23 cellular contexts compared by ENCODE assay signal in genomic region chr1:27515626-27516025, GRCh38. TPM values are rescaled to one million over a fixed set of nuclear protein-coding genes. Genes with fewer than 3 reads are reported as not detected.
A peak's percentile ranks its signal among the peaks of the same experiment; 100 is the strongest.
DNase-seq lines count a peak whose midpoint lies in the region; ATAC-seq and TF ChIP-seq lines count a peak whose summit lies in the region.
"Had no signal": no experiment of that assay in that cellular context is flagged by ENCODE, and none has a peak within 500 bp of the region (broad histone marks: within the 10 kb centered on the region; RNA-seq: fewer than 3 reads in every experiment).

No MANE protein-coding gene starts in this region.

- TF ChIP-seq POLR2A in tibial nerve (IDR thresholded peaks at IDR 0.05): no peak

- peaks cover 11% of the 10 kb centered on the region for H3K4me1 Mint-ChIP-seq in activated CD4-positive, alpha-beta memory T cell treated with anti-CD3 and anti-CD28 coated beads for 36 hours (ENCODE audit: low read depth)

- POLR2A ChIA-PET in RWPE1 (lab: Yijun Ruan, JAX; ENCODE audit: low non-redundant PET): no interaction called here
- POLR2A ChIA-PET in activated CD4-positive, alpha-beta memory T cell treated with anti-CD3 and anti-CD28 coated beads for 36 hours (lab: Charles Lee): no interaction called here

- no peaks in the 10 kb centered on the region for H3K36me3 Mint-ChIP-seq in activated CD4-positive, alpha-beta memory T cell treated with anti-CD3 and anti-CD28 coated beads for 36 hours
- H3K36me3 Mint-ChIP-seq: activated naive CD4-positive, alpha-beta T cell treated with anti-CD3 and anti-CD28 coated beads, Interleukin-2, amount 50 U/mL, for 24 hours had no signal

- no peak for TF ChIP-seq CTCF in RWPE1 (conservative IDR thresholded peaks at IDR 0.05; ENCODE audit: low read depth)
- TF ChIP-seq CTCF in psoas muscle (IDR thresholded peaks at IDR 0.05): no peak
- TF ChIP-seq CTCF in tibial nerve (IDR thresholded peaks at IDR 0.05): no peak

- H3K36me3 ChIP-seq in psoas muscle (ENCODE audit: insufficient read depth in 1 of 2, low read depth in 1 of 2): no peaks in the 10 kb centered on the region
- no peaks in the 10 kb centered on the region for H3K36me3 ChIP-seq in tibial nerve
- H3K36me3 ChIP-seq: BLaER1, colonic mucosa had no signal

- WGBS in psoas muscle, 3 donors: 69 to 83% (median 73%) methylated on average over 3 of the region's 3 CpGs
- 43 to 58% methylated on average over 3 of the region's 3 CpGs for WGBS in tibial nerve, 2 donors

- H3K9me3 ChIP-seq in psoas muscle (no peaks in the 10 kb centered on the region), tibial nerve (no peaks in the 10 kb centered on the region)
- H3K9me3 ChIP-seq: BLaER1, colonic mucosa had no signal

- intact Hi-C loops in psoas muscle (cut with DNase I): no loop called here
- intact Hi-C loops in activated CD4-positive, alpha-beta memory T cell treated with anti-CD3 and anti-CD28 coated beads for 36 hours (cut with micrococcal nuclease): no loop called here

- no peak for TF ChIP-seq EP300 in tibial nerve (IDR thresholded peaks at IDR 0.05)

- H3K27ac ChIP-seq in RWPE1: peak overlapping the region; percentile 54
- H3K27ac ChIP-seq in psoas muscle: peak overlapping the region; percentile 81
- peak overlapping the region in 3 of 4 donors; percentile 24 to 70 (median 70) for H3K27ac ChIP-seq in tibial nerve
- H3K27ac ChIP-seq: BLaER1, colonic mucosa, epithelial cell of prostate had no signal

- no peak overlapping the region for H3K27ac Mint-ChIP-seq in activated CD4-positive, alpha-beta memory T cell treated with anti-CD3 and anti-CD28 coated beads for 36 hours
- H3K27ac Mint-ChIP-seq: activated naive CD4-positive, alpha-beta T cell treated with anti-CD3 and anti-CD28 coated beads, Interleukin-2, amount 50 U/mL, for 24 hours; activated T-helper 17 cell treated with anti-CD3 and anti-CD28 coated beads, Interleukin-2, amount 50 U/mL, for 72 hours had no signal

- H3K4me1 ChIP-seq in psoas muscle (peaks cover 35% of the 10 kb centered on the region), tibial nerve (peaks cover 0 to 68% (median 28%) of the 10 kb centered on the region in 4 donors)

- no peak for ATAC-seq in psoas muscle
- ATAC-seq in GM21423 (IDR thresholded peaks at IDR 0.05; ENCODE audit: unreplicated experiment): no peak
- no peak for ATAC-seq in GM18868 (IDR thresholded peaks at IDR 0.05; ENCODE audit: unreplicated experiment)
- ATAC-seq: activated T-helper 17 cell treated with anti-CD3 and anti-CD28 coated beads, Interleukin-2, amount 50 U/mL, for 72 hours; GM12878; left colon; Panc1 had no signal

- H3K4me3 ChIP-seq in psoas muscle: no peak overlapping the region
- no peak overlapping the region for H3K4me3 ChIP-seq in tibial nerve
- H3K4me3 ChIP-seq: BLaER1, colonic mucosa, GM12878 had no signal

- no peaks in the 10 kb centered on the region for H3K27me3 Mint-ChIP-seq in activated CD4-positive, alpha-beta memory T cell treated with anti-CD3 and anti-CD28 coated beads for 36 hours
- H3K27me3 Mint-ChIP-seq: activated naive CD4-positive, alpha-beta T cell treated with anti-CD3 and anti-CD28 coated beads, Interleukin-2, amount 50 U/mL, for 24 hours; activated T-helper 17 cell treated with anti-CD3 and anti-CD28 coated beads, Interleukin-2, amount 50 U/mL, for 72 hours had no signal

- CTCF ChIA-PET in RWPE1 (lab: Yijun Ruan, JAX): interaction anchor here (0.5 to 0.9 kb wide), 2 partner anchors 53 to 60 kb away, joined by 3 to 6 read pairs; no protein-coding TSS in a partner anchor
- CTCF ChIA-PET in activated CD4-positive, alpha-beta memory T cell treated with anti-CD3 and anti-CD28 coated beads for 36 hours (lab: Charles Lee): interaction anchor here (0.5 to 2.1 kb wide), 2 partner anchors 41 to 56 kb away, joined by 3 to 10 read pairs; no protein-coding TSS in a partner anchor

- DNase-seq in RWPE1 (ENCODE audit: low spot score) (no peak), left kidney (ENCODE audit: low read depth, low spot score) (peak; percentile 53), psoas muscle (no peak), tibial nerve (ENCODE audit: low spot score in 2 of 2) (no peak)
- DNase-seq in activated CD4-positive, alpha-beta memory T cell treated with anti-CD3 and anti-CD28 coated beads for 36 hours: no peak
- DNase-seq: colonic mucosa; DMS153; effector CD4-positive, alpha-beta T cell; left colon; MV-4-11; NCI-H146; NCI-H226; NCI-H69; stimulated activated naive CD4-positive, alpha-beta T cell treated with Interleukin-2 at 50 U/mL for 16 hours; SW 1271 had no signal

- no peaks in the 10 kb centered on the region for H3K9me3 Mint-ChIP-seq in activated CD4-positive, alpha-beta memory T cell treated with anti-CD3 and anti-CD28 coated beads for 36 hours
- H3K9me3 Mint-ChIP-seq: activated naive CD4-positive, alpha-beta T cell treated with anti-CD3 and anti-CD28 coated beads, Interleukin-2, amount 50 U/mL, for 24 hours; activated T-helper 17 cell treated with anti-CD3 and anti-CD28 coated beads, Interleukin-2, amount 50 U/mL, for 72 hours had no signal

- H3K4me3 Mint-ChIP-seq in activated CD4-positive, alpha-beta memory T cell treated with anti-CD3 and anti-CD28 coated beads for 36 hours: no peak overlapping the region
- H3K4me3 Mint-ChIP-seq: activated naive CD4-positive, alpha-beta T cell treated with anti-CD3 and anti-CD28 coated beads, Interleukin-2, amount 50 U/mL, for 24 hours; activated T-helper 17 cell treated with anti-CD3 and anti-CD28 coated beads, Interleukin-2, amount 50 U/mL, for 72 hours had no signal

- H3K27me3 ChIP-seq in psoas muscle (ENCODE audit: insufficient read depth in 3 of 3, low read length in 2 of 3) (no peaks in the 10 kb centered on the region), tibial nerve (no peaks in the 10 kb centered on the region)
- H3K27me3 ChIP-seq: BLaER1, colonic mucosa had no signal

RNA-seq across cellular contexts. Expression of gene WASF2, which starts 25.7 kb away (rescaled TPM):
- total RNA-seq in psoas muscle (10 to 100 TPM; 29.4 to 40.6 (median 35.9) TPM), tibial nerve (10 to 100 TPM; 74.9 to 95.9 (median 83.4) TPM)
- 10 to 100 TPM in 2 of 3 donors, 1 to 10 TPM in 1; 7.9 to 14.2 (median 11.3) TPM for polyA plus RNA-seq in psoas muscle
- total RNA-seq in activated CD4-positive, alpha-beta memory T cell treated with anti-CD3 and anti-CD28 coated beads for 36 hours: 100 to 1,000 TPM; 109 to 110 TPM
